In genomic region chr2:178895171-178895570, GRCh38 we compare ENCODE assay signal across 24 cellular contexts.
"Had no signal": no experiment of that assay in that cellular context is flagged by ENCODE, and none has a peak within 500 bp of the region (broad histone marks: within the 10 kb centered on the region; RNA-seq: fewer than 3 reads in every experiment).

No MANE protein-coding gene starts in this region.

- H3K4me3 ChIP-seq: colonic mucosa, esophagus squamous epithelium, gastroesophageal sphincter, uterus had no signal

- H3K27ac ChIP-seq: brain microvascular endothelial cell, colonic mucosa, esophagus squamous epithelium, gastroesophageal sphincter, neutrophil, parathyroid adenoma, uterus had no signal

- H3K27ac Mint-ChIP-seq: activated naive CD4-positive, alpha-beta T cell treated with anti-CD3 and anti-CD28 coated beads, Interleukin-2, amount 50 U/mL, for 72 hours; activated T-cell treated with anti-CD3 and anti-CD28 coated beads, Interleukin-2, amount 50 U/mL, for 24 hours; activated T-helper 17 cell treated with anti-CD3 and anti-CD28 coated beads, Interleukin-2, amount 50 U/mL, for 72 hours; endodermal cell; mesothelial cell of epicardium; natural killer cell treated with Interleukin-12 subunit alpha and Interleukin-12 subunit beta and Interleukin-15 and Interleukin-18, amount 100 ng/mL, for 72 hours; stimulated activated naive B cell treated with anti-CD40 and anti-IgM and Interleukin-4, amounts not matched to agents 10 μg/mL and 1 μg/mL and 100 μg/mL, for 72 hours; WTC11 had no signal

- ATAC-seq: activated naive CD4-positive, alpha-beta T cell treated with anti-CD3 and anti-CD28 coated beads, Interleukin-2, amount 50 U/mL, for 72 hours; activated T-helper 17 cell treated with anti-CD3 and anti-CD28 coated beads, Interleukin-2, amount 50 U/mL, for 72 hours; gastroesophageal sphincter; left lobe of liver; natural killer cell treated with Interleukin-12 subunit alpha and Interleukin-12 subunit beta and Interleukin-15 and Interleukin-18, amount 100 ng/mL, for 72 hours; sciatic nerve; stimulated activated naive B cell treated with anti-CD40 and anti-IgM and Interleukin-4, amounts not matched to agents 10 μg/mL and 1 μg/mL and 100 μg/mL, for 72 hours; WTC11 had no signal

- H3K9me3 Mint-ChIP-seq: activated naive CD4-positive, alpha-beta T cell treated with anti-CD3 and anti-CD28 coated beads, Interleukin-2, amount 50 U/mL, for 72 hours; activated T-cell treated with anti-CD3 and anti-CD28 coated beads, Interleukin-2, amount 50 U/mL, for 24 hours; activated T-helper 17 cell treated with anti-CD3 and anti-CD28 coated beads, Interleukin-2, amount 50 U/mL, for 72 hours; endodermal cell; mesothelial cell of epicardium; natural killer cell treated with Interleukin-12 subunit alpha and Interleukin-12 subunit beta and Interleukin-15 and Interleukin-18, amount 100 ng/mL, for 72 hours; stimulated activated naive B cell treated with anti-CD40 and anti-IgM and Interleukin-4, amounts not matched to agents 10 μg/mL and 1 μg/mL and 100 μg/mL, for 72 hours; WTC11 had no signal

- H3K36me3 Mint-ChIP-seq: activated naive CD4-positive, alpha-beta T cell treated with anti-CD3 and anti-CD28 coated beads, Interleukin-2, amount 50 U/mL, for 72 hours; mesothelial cell of epicardium; natural killer cell treated with Interleukin-12 subunit alpha and Interleukin-12 subunit beta and Interleukin-15 and Interleukin-18, amount 100 ng/mL, for 72 hours; stimulated activated naive B cell treated with anti-CD40 and anti-IgM and Interleukin-4, amounts not matched to agents 10 μg/mL and 1 μg/mL and 100 μg/mL, for 72 hours; WTC11 had no signal

- H3K79me2 ChIP-seq: parathyroid adenoma had no signal

- H3K36me3 ChIP-seq: brain microvascular endothelial cell, colonic mucosa, esophagus squamous epithelium, neutrophil, uterus had no signal

- H3K4me1 Mint-ChIP-seq: activated T-helper 17 cell treated with anti-CD3 and anti-CD28 coated beads, Interleukin-2, amount 50 U/mL, for 72 hours; endodermal cell; mesothelial cell of epicardium had no signal

- DNase-seq: activated T-cell treated with anti-CD3 and anti-CD28 coated beads, Interleukin-2, amount 50 U/mL, for 24 hours; aorta; brain microvascular endothelial cell; colonic mucosa; endodermal cell; esophagus squamous epithelium; kidney; mammary epithelial cell; stimulated activated CD4-positive, alpha-beta T cell treated with anti-CD3 and anti-CD28 coated beads, Interleukin-2, amount 100 ng/mL, for 48 hours; stimulated activated CD8-positive, alpha-beta memory T cell treated with anti-CD3 and anti-CD28 coated beads, Interleukin-4, amount 100 ng/mL, for 48 hours; stimulated activated naive B cell treated with anti-CD40 and anti-IgM and Interleukin-4, amounts not matched to agents 10 μg/mL and 1 μg/mL and 100 μg/mL, for 72 hours; T-helper 9 cell; trophoblast cell; uterus had no signal

- H3K27me3 Mint-ChIP-seq: activated T-cell treated with anti-CD3 and anti-CD28 coated beads, Interleukin-2, amount 50 U/mL, for 24 hours; activated T-helper 17 cell treated with anti-CD3 and anti-CD28 coated beads, Interleukin-2, amount 50 U/mL, for 72 hours; stimulated activated naive B cell treated with anti-CD40 and anti-IgM and Interleukin-4, amounts not matched to agents 10 μg/mL and 1 μg/mL and 100 μg/mL, for 72 hours had no signal

- H3K4me3 Mint-ChIP-seq: activated T-cell treated with anti-CD3 and anti-CD28 coated beads, Interleukin-2, amount 50 U/mL, for 24 hours; activated T-helper 17 cell treated with anti-CD3 and anti-CD28 coated beads, Interleukin-2, amount 50 U/mL, for 72 hours; endodermal cell; mesothelial cell of epicardium; natural killer cell treated with Interleukin-12 subunit alpha and Interleukin-12 subunit beta and Interleukin-15 and Interleukin-18, amount 100 ng/mL, for 72 hours; stimulated activated naive B cell treated with anti-CD40 and anti-IgM and Interleukin-4, amounts not matched to agents 10 μg/mL and 1 μg/mL and 100 μg/mL, for 72 hours; WTC11 had no signal

- H3K9ac ChIP-seq: parathyroid adenoma had no signal

- H3K4me1 ChIP-seq: colonic mucosa, esophagus squamous epithelium, parathyroid adenoma, uterus had no signal

- H3K27me3 ChIP-seq: brain microvascular endothelial cell, colonic mucosa, esophagus squamous epithelium, gastroesophageal sphincter, neutrophil, uterus had no signal

- H3K9me3 ChIP-seq: colonic mucosa, esophagus squamous epithelium, gastroesophageal sphincter, neutrophil, uterus had no signal

- H2AFZ ChIP-seq: parathyroid adenoma had no signal
